Comparison of ENCODE assay signal across 21 cellular contexts in genomic region chr2:85672486-85672885, GRCh38. TPM values are rescaled to one million over a fixed set of nuclear protein-coding genes. Genes with fewer than 3 reads are reported as not detected.
"Had no signal": no experiment of that assay in that cellular context is flagged by ENCODE, and none has a peak within 500 bp of the region (broad histone marks: within the 10 kb centered on the region; RNA-seq: fewer than 3 reads in every experiment).

No MANE protein-coding gene starts in this region.

- H3K27me3 ChIP-seq: ascending aorta, neural progenitor cell, ovary had no signal

- H3K4me1 ChIP-seq: ascending aorta, neural progenitor cell had no signal

- H3K27ac ChIP-seq: ascending aorta, neural progenitor cell, ovary, VCaP had no signal

- H3K4me3 ChIP-seq: ascending aorta, lung, neural progenitor cell, ovary had no signal

- ATAC-seq: activated T-helper 17 cell treated with anti-CD3 and anti-CD28 coated beads, Interleukin-2, amount 50 U/mL, for 72 hours; sciatic nerve; stimulated activated naive CD8-positive, alpha-beta T cell treated with anti-CD3 and anti-CD28 coated beads, Interleukin-15, amount 100 ng/mL, for 72 hours had no signal

- H3K36me3 ChIP-seq: ascending aorta, neural progenitor cell, ovary had no signal

- DNase-seq: activated CD4-positive, alpha-beta T cell treated with anti-CD3 and anti-CD28 coated beads, Interleukin-2, amount 50 U/mL, for 48 hours; activated naive CD4-positive, alpha-beta T cell treated with Interleukin-2 at 50 U/mL for 16 hours; head of caudate nucleus; ovary; stimulated activated CD4-positive, alpha-beta T cell treated with anti-CD3 and anti-CD28 coated beads, Interleukin-1b, Interleukin-23, amount 100 ng/mL, for 48 hours; stimulated activated naive CD8-positive, alpha-beta T cell treated with anti-CD3 and anti-CD28 coated beads, Interleukin-15, amount 100 ng/mL, for 72 hours; T1000 had no signal

- H3K9me3 ChIP-seq: ascending aorta, ovary had no signal

RNA-seq across cellular contexts. Expression of gene SFTPB, which starts 4.5 kb away (rescaled TPM):
- total RNA-seq: activated T-helper 17 cell treated with anti-CD3 and anti-CD28 coated beads, Interleukin-2, amount 50 U/mL, for 72 hours; ascending aorta; bronchial epithelial cell; dermis microvascular lymphatic vessel endothelial cell; epithelial cell of proximal tubule; frontal cortex; pulmonary artery endothelial cell; urinary bladder had no signal
- polyA plus RNA-seq: urinary bladder had no signal

RNA-seq across cellular contexts. Expression of gene GNLY, which starts 21.7 kb away (rescaled TPM):
- total RNA-seq: ascending aorta, bronchial epithelial cell, cerebellum, dermis microvascular lymphatic vessel endothelial cell, epithelial cell of proximal tubule, frontal cortex, pulmonary artery endothelial cell, temporal lobe, urinary bladder had no signal
